ENCODE assay signal across 1 cellular context in genomic region chr15:80396094-80396493, GRCh38.
TF ChIP-seq lines count a peak whose summit lies in the region.

No MANE protein-coding gene starts in this region.

TF ChIP-seq in WTC11, 78 proteins besides CTCF, POLR2A, EP300 and RAD21 (continued from another document):
- TF ChIP-seq ARID4B (CRISPR knock-in tag; IDR thresholded peaks at IDR 0.05; ENCODE audit: borderline replicate concordance) (no peak), USF2 (CRISPR knock-in tag; IDR thresholded peaks at IDR 0.05) (no peak), IRF2 (CRISPR knock-in tag; IDR thresholded peaks at IDR 0.05; ENCODE audit: borderline replicate concordance, low read depth) (no peak), TCF7 (CRISPR knock-in tag; IDR thresholded peaks at IDR 0.05; ENCODE audit: low read depth) (no peak)
